Comparison of ENCODE assay signal across 13 cellular contexts in genomic region chrX:149453030-149453429, GRCh38.
DNase-seq lines count a peak whose midpoint lies in the region; ATAC-seq lines count a peak whose summit lies in the region.
"Had no signal": no experiment of that assay in that cellular context is flagged by ENCODE, and none has a peak within 500 bp of the region (broad histone marks: within the 10 kb centered on the region; RNA-seq: fewer than 3 reads in every experiment).

No MANE protein-coding gene starts in this region.

- H3K4me1 ChIP-seq in adipocyte (ENCODE audit: control insufficient read depth, insufficient read depth, low read length): peaks cover 12% of the 10 kb centered on the region
- H3K4me1 ChIP-seq: heart right ventricle, suprapubic skin had no signal

- no peak for ATAC-seq in HG03354 (IDR thresholded peaks at IDR 0.05; ENCODE audit: poor library complexity, severe bottlenecking, unreplicated experiment)
- ATAC-seq: GM23338 had no signal

- no peak overlapping the region for H3K4me3 ChIP-seq in adipocyte (ENCODE audit: low read length)
- H3K4me3 ChIP-seq: GM23338, heart right ventricle, suprapubic skin had no signal

- no peaks in the 10 kb centered on the region for H3K27me3 ChIP-seq in adipocyte (replicated peaks; ENCODE audit: control insufficient read depth, insufficient read depth, low read length)
- H3K27me3 ChIP-seq: heart right ventricle, suprapubic skin had no signal

- H3K9me3 ChIP-seq in adipocyte (ENCODE audit: control insufficient read depth, low read length): peaks cover 12% of the 10 kb centered on the region
- H3K9me3 ChIP-seq: suprapubic skin had no signal

- H3K36me3 ChIP-seq in adipocyte (ENCODE audit: control insufficient read depth, insufficient read depth, low read length, severe bottlenecking): no peaks in the 10 kb centered on the region
- H3K36me3 ChIP-seq: heart right ventricle, suprapubic skin had no signal

- DNase-seq in AG08396 (ENCODE audit: low spot score): peak; percentile 59
- DNase-seq in HS-5 (ENCODE audit: low read depth): peak; percentile 3
- peak; percentile 33 for DNase-seq in adipocyte (ENCODE audit: low read depth)
- DNase-seq in foreskin melanocyte: peak; percentile 69
- DNase-seq in HuH-7 (ENCODE audit: low spot score): no peak
- DNase-seq in stimulated activated naive CD4-positive, alpha-beta T cell (lab: John Stamatoyannopoulos, UW): no peak
- no peak for DNase-seq in stimulated activated CD4-positive, alpha-beta T cell treated with anti-CD3 and anti-CD28 coated beads, Interleukin-2, amount 100 ng/mL, for 48 hours
- DNase-seq: activated CD4-positive, alpha-beta T cell treated with anti-CD3 and anti-CD28 coated beads for 4 hours; heart right ventricle; Kasumi-1 had no signal

- no peak overlapping the region for H3K9ac ChIP-seq in adipocyte (ENCODE audit: low read length)

Comparison
In these comparisons a context has a peak if more than half of its experiments do, and no peak if none do; other contexts are left out.
1. DNase-seq: peak in AG08396 (single experiment), HS-5 (single experiment), adipocyte (single experiment) and foreskin melanocyte (single experiment); none in HuH-7 (single experiment), stimulated activated naive CD4-positive, alpha-beta T cell (0 of 6) and stimulated activated CD4-positive, alpha-beta T cell treated with anti-CD3 and anti-CD28 coated beads, Interleukin-2, amount 100 ng/mL, for 48 hours (0 of 2).